8 cellular contexts compared by ENCODE assay signal in genomic region chr2:32011566-32011960, GRCh38.
DNase-seq lines count a peak whose midpoint lies in the region; ATAC-seq and TF ChIP-seq lines count a peak whose summit lies in the region.

No MANE protein-coding gene starts in this region.

- H3K27me3 Mint-ChIP-seq in stimulated activated memory B cell treated with anti-CD40 and anti-IgM and Interleukin-4, amounts not matched to agents 10 μg/mL and 1 μg/mL and 100 μg/mL, for 72 hours: no peaks in the 10 kb centered on the region

- H3K27ac Mint-ChIP-seq in stimulated activated memory B cell treated with anti-CD40 and anti-IgM and Interleukin-4, amounts not matched to agents 10 μg/mL and 1 μg/mL and 100 μg/mL, for 72 hours: peak overlapping the region; percentile 92

- no peaks in the 10 kb centered on the region for H3K9me2 ChIP-seq in SU-DHL-6 (replicated peaks; ENCODE audit: insufficient read depth, low read length)

- no peaks in the 10 kb centered on the region for H3K9me3 Mint-ChIP-seq in stimulated activated memory B cell treated with anti-CD40 and anti-IgM and Interleukin-4, amounts not matched to agents 10 μg/mL and 1 μg/mL and 100 μg/mL, for 72 hours

- TF ChIP-seq CTCF in SU-DHL-6 (IDR thresholded peaks at IDR 0.05; ENCODE audit: insufficient read depth, low read length, poor library complexity, severe bottlenecking): no peak
- no peak for TF ChIP-seq CTCF in foreskin fibroblast (IDR thresholded peaks at IDR 0.05; ENCODE audit: low read depth, low read length)

- peak overlapping the region; percentile 89 for H3K4me3 Mint-ChIP-seq in stimulated activated memory B cell treated with anti-CD40 and anti-IgM and Interleukin-4, amounts not matched to agents 10 μg/mL and 1 μg/mL and 100 μg/mL, for 72 hours

- peaks cover 23% of the 10 kb centered on the region for H3F3A ChIP-seq in SU-DHL-6 (ENCODE audit: insufficient read depth)

- H3K4me3 ChIP-seq in SU-DHL-6 (ENCODE audit: insufficient read depth, low read length, poor library complexity, severe bottlenecking): peak overlapping the region; percentile 74
- H3K4me3 ChIP-seq in foreskin fibroblast (ENCODE audit: low read depth in 1 of 2, low read length in 2 of 2): peak overlapping the region; percentile 51 to 89

- peak overlapping the region; percentile 87 for H3K9ac ChIP-seq in SU-DHL-6 (ENCODE audit: low read length)

- H3K9me3 ChIP-seq in SU-DHL-6 (ENCODE audit: insufficient read depth, low read length): no peaks in the 10 kb centered on the region

- H3K27me3 ChIP-seq in SU-DHL-6 (ENCODE audit: low read length): no peaks in the 10 kb centered on the region

- peaks cover 14% of the 10 kb centered on the region; the same call in 1 of the 2 replicates for H4K20me1 ChIP-seq in SU-DHL-6 (ENCODE audit: low read depth, low read length)

- peaks cover 32% of the 10 kb centered on the region for H3K79me2 ChIP-seq in SU-DHL-6 (ENCODE audit: insufficient read depth, low read length)

- peaks cover 42% of the 10 kb centered on the region for H3K4me1 Mint-ChIP-seq in stimulated activated memory B cell treated with anti-CD40 and anti-IgM and Interleukin-4, amounts not matched to agents 10 μg/mL and 1 μg/mL and 100 μg/mL, for 72 hours

- ATAC-seq in stimulated activated memory B cell treated with anti-CD40 and anti-IgM and Interleukin-4, amounts not matched to agents 10 μg/mL and 1 μg/mL and 100 μg/mL, for 72 hours: no peak
- ATAC-seq in GM18868 (IDR thresholded peaks at IDR 0.05; ENCODE audit: unreplicated experiment) (no peak), GM21423 (IDR thresholded peaks at IDR 0.05; ENCODE audit: unreplicated experiment) (no peak)

- H2AFZ ChIP-seq in SU-DHL-6 (ENCODE audit: low read depth, low read length, severe bottlenecking): peak overlapping the region; percentile 57

- H3K36me3 ChIP-seq in SU-DHL-6 (ENCODE audit: low read length): no peaks in the 10 kb centered on the region

- peaks cover 18% of the 10 kb centered on the region for H3K36me3 Mint-ChIP-seq in stimulated activated memory B cell treated with anti-CD40 and anti-IgM and Interleukin-4, amounts not matched to agents 10 μg/mL and 1 μg/mL and 100 μg/mL, for 72 hours

- peak overlapping the region; percentile 99 for H3K27ac ChIP-seq in SU-DHL-6 (ENCODE audit: low read depth, low read length)

- peak; percentile 22 for DNase-seq in NCI-H2227 (lab: John Stamatoyannopoulos, UW; ENCODE audit: unreplicated experiment)
- DNase-seq in NCI-H2227 treated with DMSO at 0.1 percent for 48 hours (lab: John Stamatoyannopoulos, UW): no peak
- DNase-seq in foreskin fibroblast: no peak
- no peak for DNase-seq in NCI-H82 (lab: John Stamatoyannopoulos, UW)

- peak overlapping the region; percentile 95 for H3K4me2 ChIP-seq in SU-DHL-6 (ENCODE audit: low read depth, low read length, poor library complexity, severe bottlenecking)
